In the genomic region with DNA sequence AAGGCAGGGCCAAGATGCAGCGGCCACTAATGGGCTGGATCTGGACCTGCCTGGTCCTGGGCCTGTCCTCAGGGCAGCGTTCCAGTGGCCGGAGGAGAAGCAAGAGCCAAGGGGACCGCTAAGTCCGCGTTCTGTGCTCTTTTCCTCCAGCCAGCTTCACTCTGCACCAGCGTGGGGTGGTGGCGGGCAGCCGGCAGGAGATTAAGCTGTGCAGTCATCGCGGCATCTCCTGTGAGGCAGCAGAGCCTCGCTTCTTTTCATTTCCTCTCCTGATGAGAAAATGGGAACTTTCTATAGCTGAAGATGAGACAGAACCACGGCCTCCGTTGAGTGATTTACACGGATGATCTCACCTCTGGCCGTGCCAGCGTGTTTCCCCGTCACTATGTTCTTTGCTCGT, we compare ENCODE assay signal across 37 cellular contexts. TPM values are rescaled to one million over a fixed set of nuclear protein-coding genes. Genes with fewer than 3 reads are reported as not detected.
"Had no signal": no experiment of that assay in that cellular context is flagged by ENCODE, and none has a peak within 500 bp of the region (broad histone marks: within the 10 kb centered on the region; RNA-seq: fewer than 3 reads in every experiment).

No MANE protein-coding gene starts in this region.

- H3K4me3 ChIP-seq: adrenal gland, ascending aorta, breast epithelium, cardiac muscle cell, esophagus squamous epithelium, gastroesophageal sphincter had no signal

- H3K27me3 Mint-ChIP-seq: activated CD4-positive, alpha-beta T cell treated with anti-CD3 and anti-CD28 coated beads for 36 hours; activated CD4-positive, alpha-beta T cell treated with anti-CD3 and anti-CD28 coated beads, Interleukin-2, amount 10 ng/mL, durations not matched to agents 24 days and 14 days; activated CD8-positive, alpha-beta memory T cell treated with anti-CD3 and anti-CD28 coated beads, Interleukin-2, amount 10 ng/mL, durations not matched to agents 7 days and 5 days; activated naive CD4-positive, alpha-beta T cell treated with anti-CD3 and anti-CD28 coated beads, Interleukin-2, amount 50 U/mL, for 24 hours; activated naive CD8-positive, alpha-beta T cell treated with anti-CD3 and anti-CD28 coated beads for 36 hours; activated naive CD8-positive, alpha-beta T cell treated with anti-CD3 and anti-CD28 coated beads, Interleukin-2, amount 50 U/mL, for 24 hours had no signal

- H3K9me3 Mint-ChIP-seq: activated CD4-positive, alpha-beta memory T cell treated with anti-CD3 and anti-CD28 coated beads for 36 hours; activated CD4-positive, alpha-beta T cell treated with anti-CD3 and anti-CD28 coated beads, Interleukin-2, amount 10 ng/mL, durations not matched to agents 24 days and 14 days; activated naive CD4-positive, alpha-beta T cell treated with anti-CD3 and anti-CD28 coated beads for 36 hours; activated naive CD4-positive, alpha-beta T cell treated with anti-CD3 and anti-CD28 coated beads, Interleukin-2, amount 50 U/mL, for 24 hours; activated naive CD8-positive, alpha-beta T cell treated with anti-CD3 and anti-CD28 coated beads for 36 hours; activated naive CD8-positive, alpha-beta T cell treated with anti-CD3 and anti-CD28 coated beads, Interleukin-2, amount 50 U/mL, for 24 hours; activated T-helper 1 cell treated with anti-CD3 and anti-CD28 coated beads, Interleukin-12 subunit alpha, Interleukin-12 subunit beta, Interleukin-2, Interleukin-4 antibody, amounts not matched to agents 30 ng/mL and 10 ng/mL and 1 ng/mL, durations not matched to agents 14 hours and 24 hours and 36 hours; activated T-helper 2 cell treated with anti-CD3 and anti-CD28 coated beads, Interferon-gamma antibody, Interleukin-2, Interleukin-4, amounts not matched to agents 10 μg/mL and 5 μg/mL and 100 μg/mL, durations not matched to agents 14 hours and 24 hours and 36 hours; central memory CD8-positive, alpha-beta T cell; T-helper 2 cell treated with Interferon-gamma antibody and Interleukin-4, amounts not matched to agents 5 μg/mL and 100 μg/mL, for 36 hours had no signal

- H3K4me1 Mint-ChIP-seq: activated CD4-positive, alpha-beta T cell treated with anti-CD3 and anti-CD28 coated beads for 36 hours; activated CD4-positive, alpha-beta T cell treated with anti-CD3 and anti-CD28 coated beads, Interleukin-2, amount 10 ng/mL, durations not matched to agents 24 days and 14 days; activated CD8-positive, alpha-beta memory T cell treated with anti-CD3 and anti-CD28 coated beads, Interleukin-2, amount 10 ng/mL, durations not matched to agents 7 days and 5 days; activated naive CD4-positive, alpha-beta T cell treated with anti-CD3 and anti-CD28 coated beads, Interleukin-2, amount 50 U/mL, for 24 hours; activated naive CD8-positive, alpha-beta T cell treated with anti-CD3 and anti-CD28 coated beads for 36 hours; activated naive CD8-positive, alpha-beta T cell treated with anti-CD3 and anti-CD28 coated beads, Interleukin-2, amount 50 U/mL, for 24 hours; central memory CD8-positive, alpha-beta T cell had no signal

- H3K4me3 Mint-ChIP-seq: activated CD4-positive, alpha-beta memory T cell treated with anti-CD3 and anti-CD28 coated beads for 36 hours; activated CD4-positive, alpha-beta T cell treated with anti-CD3 and anti-CD28 coated beads for 36 hours; activated CD4-positive, alpha-beta T cell treated with anti-CD3 and anti-CD28 coated beads, Interleukin-2, amount 10 ng/mL, durations not matched to agents 24 days and 14 days; activated CD8-positive, alpha-beta memory T cell treated with anti-CD3 and anti-CD28 coated beads, Interleukin-2, amount 10 ng/mL, durations not matched to agents 7 days and 5 days; activated CD8-positive, alpha-beta T cell treated with anti-CD3 and anti-CD28 coated beads, Interleukin-2, amount 10 ng/mL, durations not matched to agents 7 days and 5 days; activated naive CD4-positive, alpha-beta T cell treated with anti-CD3 and anti-CD28 coated beads for 36 hours; activated naive CD4-positive, alpha-beta T cell treated with anti-CD3 and anti-CD28 coated beads, Interleukin-2, amount 50 U/mL, for 24 hours; activated naive CD8-positive, alpha-beta T cell treated with anti-CD3 and anti-CD28 coated beads for 36 hours; activated naive CD8-positive, alpha-beta T cell treated with anti-CD3 and anti-CD28 coated beads, Interleukin-2, amount 50 U/mL, for 24 hours; activated T-helper 1 cell treated with anti-CD3 and anti-CD28 coated beads, Interleukin-12 subunit alpha, Interleukin-12 subunit beta, Interleukin-2, Interleukin-4 antibody, amounts not matched to agents 30 ng/mL and 10 ng/mL and 1 ng/mL, durations not matched to agents 14 hours and 24 hours and 36 hours; brain; central memory CD8-positive, alpha-beta T cell; T-helper 17 cell; T-helper 2 cell treated with Interferon-gamma antibody and Interleukin-4, amounts not matched to agents 5 μg/mL and 100 μg/mL, for 36 hours had no signal

- H3K36me3 Mint-ChIP-seq: activated CD4-positive, alpha-beta memory T cell treated with anti-CD3 and anti-CD28 coated beads for 36 hours; activated CD8-positive, alpha-beta memory T cell treated with anti-CD3 and anti-CD28 coated beads, Interleukin-2, amount 10 ng/mL, durations not matched to agents 7 days and 5 days; activated naive CD4-positive, alpha-beta T cell treated with anti-CD3 and anti-CD28 coated beads, Interleukin-2, amount 50 U/mL, for 24 hours; activated naive CD8-positive, alpha-beta T cell treated with anti-CD3 and anti-CD28 coated beads for 36 hours had no signal

- H3K36me3 ChIP-seq: adrenal gland, ascending aorta, breast epithelium, cardiac muscle cell, esophagus squamous epithelium, gastroesophageal sphincter had no signal

- H3K4me1 ChIP-seq: adrenal gland, ascending aorta, breast epithelium, esophagus squamous epithelium, gastroesophageal sphincter had no signal

- H3K27ac Mint-ChIP-seq: activated CD4-positive, alpha-beta memory T cell treated with anti-CD3 and anti-CD28 coated beads for 36 hours; activated CD4-positive, alpha-beta T cell treated with anti-CD3 and anti-CD28 coated beads for 36 hours; activated CD4-positive, alpha-beta T cell treated with anti-CD3 and anti-CD28 coated beads, Interleukin-2, amount 10 ng/mL, durations not matched to agents 24 days and 14 days; activated CD8-positive, alpha-beta memory T cell treated with anti-CD3 and anti-CD28 coated beads, Interleukin-2, amount 10 ng/mL, durations not matched to agents 7 days and 5 days; activated CD8-positive, alpha-beta T cell treated with anti-CD3 and anti-CD28 coated beads, Interleukin-2, amount 10 ng/mL, durations not matched to agents 7 days and 5 days; activated naive CD4-positive, alpha-beta T cell treated with anti-CD3 and anti-CD28 coated beads for 36 hours; activated naive CD4-positive, alpha-beta T cell treated with anti-CD3 and anti-CD28 coated beads, Interleukin-2, amount 50 U/mL, for 24 hours; activated naive CD8-positive, alpha-beta T cell treated with anti-CD3 and anti-CD28 coated beads for 36 hours; activated naive CD8-positive, alpha-beta T cell treated with anti-CD3 and anti-CD28 coated beads, Interleukin-2, amount 50 U/mL, for 24 hours; activated T-helper 1 cell treated with anti-CD3 and anti-CD28 coated beads, Interleukin-12 subunit alpha, Interleukin-12 subunit beta, Interleukin-2, Interleukin-4 antibody, amounts not matched to agents 30 ng/mL and 10 ng/mL and 1 ng/mL, durations not matched to agents 14 hours and 24 hours and 36 hours; activated T-helper 2 cell treated with anti-CD3 and anti-CD28 coated beads, Interferon-gamma antibody, Interleukin-2, Interleukin-4, amounts not matched to agents 10 μg/mL and 5 μg/mL and 100 μg/mL, durations not matched to agents 14 hours and 24 hours and 36 hours; T-helper 17 cell; T-helper 2 cell treated with Interferon-gamma antibody and Interleukin-4, amounts not matched to agents 5 μg/mL and 100 μg/mL, for 36 hours had no signal

- H3K9me3 ChIP-seq: adrenal gland, ascending aorta, breast epithelium, esophagus squamous epithelium had no signal

- DNase-seq: activated CD4-positive, alpha-beta memory T cell treated with anti-CD3 and anti-CD28 coated beads for 36 hours; activated CD4-positive, alpha-beta T cell treated with anti-CD3 and anti-CD28 coated beads for 36 hours; activated CD4-positive, alpha-beta T cell treated with anti-CD3 and anti-CD28 coated beads, Interleukin-2, amount 10 ng/mL, durations not matched to agents 24 days and 14 days; activated CD4-positive, CD25-positive, alpha-beta regulatory T cell; activated CD4-positive, CD25-positive, alpha-beta regulatory T cell treated with anti-CD3 and anti-CD28 coated beads, Interleukin-2, amount 50 U/mL, for 72 hours; activated CD8-positive, alpha-beta memory T cell treated with anti-CD3 and anti-CD28 coated beads, Interleukin-2, amount 10 ng/mL, durations not matched to agents 7 days and 5 days; activated CD8-positive, alpha-beta memory T cell treated with anti-CD3 and anti-CD28 coated beads, Interleukin-2, amount 50 U/mL, for 4 hours; activated CD8-positive, alpha-beta T cell treated with anti-CD3 and anti-CD28 coated beads, Interleukin-2, amount 10 ng/mL, durations not matched to agents 7 days and 5 days; activated effector memory CD4-positive, alpha-beta T cell treated with anti-CD3 and anti-CD28 coated beads, Interleukin-2, amount 50 U/mL, for 16 hours; activated naive CD4-positive, alpha-beta T cell treated with anti-CD3 and anti-CD28 coated beads for 36 hours; activated naive CD8-positive, alpha-beta T cell treated with anti-CD3 and anti-CD28 coated beads for 36 hours; activated naive CD8-positive, alpha-beta T cell treated with anti-CD3 and anti-CD28 coated beads, Interleukin-2, amount 50 U/mL, for 24 hours; activated T-cell treated with anti-CD3 and anti-CD28 coated beads, Interleukin-2, amount 50 U/mL, for 1 hour; activated T-cell treated with anti-CD3 and anti-CD28 coated beads, Interleukin-2, amount 50 U/mL, for 48 hours; adrenal gland; cortex of kidney; dermis blood vessel endothelial cell; effector CD8-positive, alpha-beta T cell; esophagus squamous epithelium; foreskin melanocyte; T-helper 1 cell; T-helper 17 cell; T1000 had no signal

- H3K27me3 ChIP-seq: adrenal gland, ascending aorta, cardiac muscle cell had no signal

- H3K27ac ChIP-seq: adrenal gland, ascending aorta, breast epithelium, cardiac muscle cell, epithelial cell of prostate, esophagus squamous epithelium, gastroesophageal sphincter had no signal

RNA-seq across cellular contexts. Expression of gene AJAP1, which starts 43.4 kb away (rescaled TPM):
- total RNA-seq: activated CD4-positive, alpha-beta memory T cell treated with anti-CD3 and anti-CD28 coated beads for 36 hours; activated CD4-positive, alpha-beta T cell treated with anti-CD3 and anti-CD28 coated beads for 36 hours; activated CD4-positive, alpha-beta T cell treated with anti-CD3 and anti-CD28 coated beads, Interleukin-2, amount 10 ng/mL, durations not matched to agents 24 days and 14 days; activated CD8-positive, alpha-beta memory T cell treated with anti-CD3 and anti-CD28 coated beads for 36 hours; activated CD8-positive, alpha-beta memory T cell treated with anti-CD3 and anti-CD28 coated beads, Interleukin-2, amount 10 ng/mL, durations not matched to agents 7 days and 5 days; activated CD8-positive, alpha-beta T cell treated with anti-CD3 and anti-CD28 coated beads, Interleukin-2, amount 10 ng/mL, durations not matched to agents 7 days and 5 days; activated naive CD8-positive, alpha-beta T cell treated with anti-CD3 and anti-CD28 coated beads for 36 hours; activated T-helper 1 cell treated with anti-CD3 and anti-CD28 coated beads, Interleukin-12 subunit alpha, Interleukin-12 subunit beta, Interleukin-2, Interleukin-4 antibody, amounts not matched to agents 30 ng/mL and 10 ng/mL and 1 ng/mL, durations not matched to agents 14 hours and 24 hours and 36 hours; activated T-helper 2 cell treated with anti-CD3 and anti-CD28 coated beads, Interferon-gamma antibody, Interleukin-2, Interleukin-4, amounts not matched to agents 10 μg/mL and 5 μg/mL and 100 μg/mL, durations not matched to agents 14 hours and 24 hours and 36 hours; cardiac muscle cell; endothelial cell of umbilical vein; fibroblast of lung; T-helper 17 cell had no signal
- polyA plus RNA-seq: cardiac muscle cell, endothelial cell of umbilical vein had no signal
